Comparison of ENCODE assay signal across 14 cellular contexts in the genomic region with DNA sequence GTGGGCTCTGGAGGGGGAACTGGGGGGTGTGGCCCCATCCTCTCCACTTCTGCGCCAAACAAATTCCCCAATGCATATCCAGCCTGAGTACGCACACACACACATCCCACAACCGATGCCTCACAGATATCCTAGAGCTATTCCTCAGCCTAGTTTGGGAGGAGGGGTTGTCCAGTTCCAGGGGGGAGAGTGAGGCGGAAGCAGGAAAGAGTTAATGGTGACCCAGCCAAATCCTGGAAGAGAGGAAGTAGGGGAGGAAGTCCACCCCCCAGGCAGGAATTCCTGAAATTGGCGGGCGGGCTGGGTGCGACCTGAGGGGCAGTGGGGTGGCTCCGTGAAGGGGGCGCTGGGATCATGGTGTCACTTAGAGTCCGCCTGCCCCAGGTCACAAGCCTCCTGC. TPM values are rescaled to one million over a fixed set of nuclear protein-coding genes. Genes with fewer than 3 reads are reported as not detected.
DNase-seq lines count a peak whose midpoint lies in the region; ATAC-seq and TF ChIP-seq lines count a peak whose summit lies in the region.
"Had no signal": no experiment of that assay in that cellular context is flagged by ENCODE, and none has a peak within 500 bp of the region (broad histone marks: within the 10 kb centered on the region; RNA-seq: fewer than 3 reads in every experiment).

No MANE protein-coding gene starts in this region.

- peak overlapping the region; percentile 73 for H3K4me2 ChIP-seq in PC-3 (ENCODE audit: low read length)

- H3K9me3 Mint-ChIP-seq in endodermal cell, result no peaks in the 10 kb centered on the region
- H3K9me3 Mint-ChIP-seq: activated B cell treated with CpG ODN at 0.5 μM for 24 hours; activated T-cell treated with anti-CD3 and anti-CD28 coated beads, Interleukin-2, amount 50 U/mL, for 24 hours; neural crest cell had no signal

- peak; percentile 25 for DNase-seq in PC-3
- DNase-seq in endodermal cell, result no peak
- no peak for DNase-seq in lung (ENCODE audit: low spot score)
- DNase-seq in tibial artery, result no peak
- DNase-seq in mucosa of gallbladder (ENCODE audit: low spot score), result no peak
- DNase-seq: activated B cell treated with CpG ODN at 0.5 μM for 24 hours; activated T-cell treated with anti-CD3 and anti-CD28 coated beads, Interleukin-2, amount 50 U/mL, for 24 hours; GOT3; KBM-7; NCI-H187 had no signal

- H3K27ac ChIP-seq in PC-3 (ENCODE audit: low read length), result no peak overlapping the region
- H3K27ac ChIP-seq in endodermal cell (ENCODE audit: low read depth, low read length), result no peak overlapping the region
- H3K27ac ChIP-seq in lung (ENCODE audit: low read depth in 1 of 2, low read length in 1 of 2), result peak overlapping the region; percentile 45 to 60
- no peak overlapping the region for H3K27ac ChIP-seq in tibial artery

- peaks cover 81% of the 10 kb centered on the region for H3K27me3 Mint-ChIP-seq in endodermal cell (ENCODE audit: insufficient read depth)

- POLR2A ChIA-PET in PC-3 (lab: Charles Lee; ENCODE audit: unreplicated experiment), result no interaction called here

- H3K4me1 ChIP-seq in PC-3 (ENCODE audit: insufficient read depth, low read length) (peaks cover 15% of the 10 kb centered on the region), endodermal cell (ENCODE audit: control insufficient read depth, insufficient read depth, low read length) (no peaks in the 10 kb centered on the region), lung (ENCODE audit: control insufficient read depth in 2 of 2, insufficient read depth in 2 of 2, low read length in 2 of 2) (peaks cover 0 to 5% of the 10 kb centered on the region in 2 donors), tibial artery (peaks cover 0 to 17% (median 8%) of the 10 kb centered on the region in 4 donors)

- BruUV-seq in PC-3 (replicated peaks; lab: Mats Ljungman, UMichigan), result no TSS peak

- H3F3A ChIP-seq in PC-3 (ENCODE audit: low read length, unreplicated experiment), result no peaks in the 10 kb centered on the region

- H3K4me3 ChIP-seq in PC-3 (ENCODE audit: low read length) (peak overlapping the region; percentile 65), endodermal cell (ENCODE audit: low read length) (no peak overlapping the region), lung (peak overlapping the region; percentile 71), tibial artery (peak overlapping the region; percentile 28 to 39)

- H3K4me3 Mint-ChIP-seq in endodermal cell, result peak overlapping the region; percentile 18
- H3K4me3 Mint-ChIP-seq: activated B cell treated with CpG ODN at 0.5 μM for 24 hours; activated T-cell treated with anti-CD3 and anti-CD28 coated beads, Interleukin-2, amount 50 U/mL, for 24 hours; neural crest cell had no signal

- H3K9ac ChIP-seq in PC-3 (ENCODE audit: low read length) (peak overlapping the region; percentile 8; the same call in 1 of the 2 replicates), endodermal cell (ENCODE audit: extremely low read depth, low read length, poor library complexity, severe bottlenecking) (no peak overlapping the region)

- no peak overlapping the region for H3K27ac Mint-ChIP-seq in endodermal cell
- H3K27ac Mint-ChIP-seq: activated B cell treated with CpG ODN at 0.5 μM for 24 hours; activated T-cell treated with anti-CD3 and anti-CD28 coated beads, Interleukin-2, amount 50 U/mL, for 24 hours had no signal

- H3K9me2 ChIP-seq in PC-3 (replicated peaks; ENCODE audit: low read length), result no peaks in the 10 kb centered on the region

- intact Hi-C loops in PC-3 (cut with micrococcal nuclease) (no loop called here), tibial artery (cut with DNase I; ENCODE audit: low total_unique reads) (no loop called here)

- H3K36me3 ChIP-seq in PC-3 (ENCODE audit: low read depth, low read length) (no peaks in the 10 kb centered on the region), endodermal cell (ENCODE audit: control insufficient read depth, insufficient read depth, low read length) (no peaks in the 10 kb centered on the region), lung (ENCODE audit: control insufficient read depth in 2 of 2, insufficient read depth in 2 of 2, low read length in 2 of 2) (no peaks in the 10 kb centered on the region), tibial artery (no peaks in the 10 kb centered on the region)

- CTCF ChIA-PET in PC-3 (lab: Charles Lee), result no interaction called here

- H3K79me2 ChIP-seq in PC-3 (ENCODE audit: low read length), result no peaks in the 10 kb centered on the region

- no peaks in the 10 kb centered on the region for H4K20me1 ChIP-seq in PC-3 (ENCODE audit: low read length)

- ATAC-seq in PC-3 (peak; percentile 52), lung (ENCODE audit: insufficient read depth, low FRiP score) (no peak), GM19467 (IDR thresholded peaks at IDR 0.05; ENCODE audit: unreplicated experiment) (no peak), HG02884 (IDR thresholded peaks at IDR 0.05; ENCODE audit: unreplicated experiment) (no peak)

- H2AFZ ChIP-seq in PC-3 (ENCODE audit: low read length), result peak overlapping the region; percentile 78

- H3K27me3 ChIP-seq in PC-3 (ENCODE audit: low read length) (no peaks in the 10 kb centered on the region), endodermal cell (ENCODE audit: control insufficient read depth, insufficient read depth, low read length, poor library complexity, severe bottlenecking) (peaks cover 62% of the 10 kb centered on the region), lung (ENCODE audit: control insufficient read depth, insufficient read depth) (no peaks in the 10 kb centered on the region), tibial artery (peaks cover 5 to 76% of the 10 kb centered on the region in 2 donors)

- H3K9me3 ChIP-seq in PC-3 (ENCODE audit: low read length), result no peaks in the 10 kb centered on the region
- H3K9me3 ChIP-seq in endodermal cell (ENCODE audit: control insufficient read depth, low read length), result no peaks in the 10 kb centered on the region
- no peaks in the 10 kb centered on the region for H3K9me3 ChIP-seq in lung (ENCODE audit: control insufficient read depth in 2 of 2, insufficient read depth in 1 of 2, low read length in 1 of 2)
- no peaks in the 10 kb centered on the region for H3K9me3 ChIP-seq in tibial artery

- H3K36me3 Mint-ChIP-seq in endodermal cell (ENCODE audit: low read depth), result no peaks in the 10 kb centered on the region

- TF ChIP-seq CTCF in PC-3 (conservative IDR thresholded peaks at IDR 0.05; ENCODE audit: low read depth, low read length) (no peak), endodermal cell (conservative IDR thresholded peaks at IDR 0.05) (no peak), lung (IDR thresholded peaks at IDR 0.05; ENCODE audit: control extremely low read depth, extremely low read depth) (no peak), tibial artery (IDR thresholded peaks at IDR 0.05) (no peak)

- WGBS in endodermal cell (ENCODE audit: insufficient coverage in 1 of 2, insufficient read length in 1 of 2), 2 experiments, result 61% methylated on average over 9 of the region's 10 CpGs; no CpG with 5 or more reads in 1 of the 2 experiments
- 22 to 23% methylated on average over 10 of the region's 10 CpGs for WGBS in lung, 2 donors

- peaks cover 6% of the 10 kb centered on the region for H3K4me1 Mint-ChIP-seq in endodermal cell

RNA-seq across cellular contexts. Expression of gene GPR4, which starts 0.9 kb away (rescaled TPM):
- 3.1 and 3.7 TPM in 2 replicates for total RNA-seq in PC-3 (2014; rRNA removed)
- total RNA-seq in endodermal cell, result not detected
- polyA plus RNA-seq in endodermal cell (2013, experiment 1 of 2), result 0.32 TPM
- not detected for polyA plus RNA-seq in endodermal cell (2013, experiment 2 of 2)
- total RNA-seq in lung, result 10 to 100 TPM in 1 of 2 donors, 1 to 10 TPM in 1; 1.3 to 11.0 TPM
- polyA plus RNA-seq in lung, result 10 to 100 TPM; 12.6 to 12.8 TPM
- total RNA-seq in mucosa of gallbladder, result 2.2 TPM
- total RNA-seq: activated B cell treated with CpG ODN at 0.5 μM for 24 hours, epithelial cell of proximal tubule, neural crest cell had no signal

RNA-seq across cellular contexts. Expression of gene OPA3, which starts 16.5 kb away (rescaled TPM):
- total RNA-seq in PC-3 (2014; rRNA removed) (9.4 and 10.1 TPM in 2 replicates), endodermal cell (10 to 100 TPM; 12.9 to 15.4 TPM), lung (10 to 100 TPM in 1 of 2 donors, 1 to 10 TPM in 1; 3.5 to 13.6 TPM), mucosa of gallbladder (11.5 TPM)
- polyA plus RNA-seq in endodermal cell (2013, experiment 1 of 2), result 9.3 TPM
- 10.7 TPM for polyA plus RNA-seq in endodermal cell (2013, experiment 2 of 2)
- 1 to 10 TPM; 5.5 to 9.9 TPM for polyA plus RNA-seq in lung

RNA-seq across cellular contexts. Expression of gene EML2, which starts 38.1 kb away (rescaled TPM):
- total RNA-seq in PC-3 (2014; rRNA removed) (28.9 and 37.8 TPM in 2 replicates), endodermal cell (10 to 100 TPM; 42.9 to 79.3 TPM), lung (10 to 100 TPM; 31.9 to 74.5 TPM), mucosa of gallbladder (68.4 TPM)
- polyA plus RNA-seq in endodermal cell (2013, experiment 1 of 2), result 25.9 TPM
- 26.3 TPM for polyA plus RNA-seq in endodermal cell (2013, experiment 2 of 2)
- polyA plus RNA-seq in lung, result 10 to 100 TPM; 32.5 to 47.7 TPM

Comparison
In these comparisons a context has a peak if more than half of its experiments do, and no peak if none do; other contexts are left out.
1. H3K27ac ChIP-seq: peak in lung (2 of 2); none in PC-3 (single experiment), endodermal cell (single experiment) and tibial artery (0 of 2).